ENCODE assay signal across 1 cellular context in genomic region chr10:72061491-72061890, GRCh38.
TF ChIP-seq lines count a peak whose summit lies in the region.

No MANE protein-coding gene starts in this region.

TF ChIP-seq in GM12878, 131 proteins besides CTCF, POLR2A, EP300 and RAD21 (continued from another document):
- TF ChIP-seq, protein P1, sequence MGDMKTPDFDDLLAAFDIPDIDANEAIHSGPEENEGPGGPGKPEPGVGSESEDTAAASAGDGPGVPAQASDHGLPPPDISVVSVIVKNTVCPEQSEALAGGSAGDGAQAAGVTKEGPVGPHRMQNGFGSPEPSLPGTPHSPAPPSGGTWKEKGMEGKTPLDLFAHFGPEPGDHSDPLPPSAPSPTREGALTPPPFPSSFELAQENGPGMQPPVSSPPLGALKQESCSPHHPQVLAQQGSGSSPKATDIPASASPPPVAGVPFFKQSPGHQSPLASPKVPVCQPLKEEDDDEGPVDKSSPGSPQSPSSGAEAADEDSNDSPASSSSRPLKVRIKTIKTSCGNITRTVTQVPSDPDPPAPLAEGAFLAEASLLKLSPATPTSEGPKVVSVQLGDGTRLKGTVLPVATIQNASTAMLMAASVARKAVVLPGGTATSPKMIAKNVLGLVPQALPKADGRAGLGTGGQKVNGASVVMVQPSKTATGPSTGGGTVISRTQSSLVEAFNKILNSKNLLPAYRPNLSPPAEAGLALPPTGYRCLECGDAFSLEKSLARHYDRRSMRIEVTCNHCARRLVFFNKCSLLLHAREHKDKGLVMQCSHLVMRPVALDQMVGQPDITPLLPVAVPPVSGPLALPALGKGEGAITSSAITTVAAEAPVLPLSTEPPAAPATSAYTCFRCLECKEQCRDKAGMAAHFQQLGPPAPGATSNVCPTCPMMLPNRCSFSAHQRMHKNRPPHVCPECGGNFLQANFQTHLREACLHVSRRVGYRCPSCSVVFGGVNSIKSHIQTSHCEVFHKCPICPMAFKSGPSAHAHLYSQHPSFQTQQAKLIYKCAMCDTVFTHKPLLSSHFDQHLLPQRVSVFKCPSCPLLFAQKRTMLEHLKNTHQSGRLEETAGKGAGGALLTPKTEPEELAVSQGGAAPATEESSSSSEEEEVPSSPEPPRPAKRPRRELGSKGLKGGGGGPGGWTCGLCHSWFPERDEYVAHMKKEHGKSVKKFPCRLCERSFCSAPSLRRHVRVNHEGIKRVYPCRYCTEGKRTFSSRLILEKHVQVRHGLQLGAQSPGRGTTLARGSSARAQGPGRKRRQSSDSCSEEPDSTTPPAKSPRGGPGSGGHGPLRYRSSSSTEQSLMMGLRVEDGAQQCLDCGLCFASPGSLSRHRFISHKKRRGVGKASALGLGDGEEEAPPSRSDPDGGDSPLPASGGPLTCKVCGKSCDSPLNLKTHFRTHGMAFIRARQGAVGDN (IDR thresholded peaks at IDR 0.05), result no peak
- TF ChIP-seq NFYA (IDR thresholded peaks at IDR 0.05; ENCODE audit: borderline replicate concordance, low read depth, low read length) (no peak), SREBF1 (IDR thresholded peaks at IDR 0.05; ENCODE audit: low read length) (no peak), SMC3 (IDR thresholded peaks at IDR 0.05; ENCODE audit: borderline replicate concordance, low read length) (peak; percentile 36; the same call in 1 of the 2 replicates)
